ENCODE assay signal across 8 cellular contexts in genomic region chr17:69525920-69526841, GRCh38.
A peak's percentile ranks its signal among the peaks of the same experiment; 100 is the strongest.
DNase-seq lines count a peak whose midpoint lies in the region; ATAC-seq and TF ChIP-seq lines count a peak whose summit lies in the region.

No MANE protein-coding gene starts in this region.

- no peak overlapping the region for H3K4me3 ChIP-seq in coronary artery
- H3K4me3 ChIP-seq in right lobe of liver: no peak overlapping the region
- H3K4me3 ChIP-seq in vagina: no peak overlapping the region

- no peak overlapping the region for H3K27ac ChIP-seq in coronary artery
- no peak overlapping the region for H3K27ac ChIP-seq in right lobe of liver
- H3K27ac ChIP-seq in vagina: no peak overlapping the region

- TF ChIP-seq CTCF in coronary artery (IDR thresholded peaks at IDR 0.05) (peak; percentile 82), right lobe of liver (IDR thresholded peaks at IDR 0.05) (peak; percentile 73 to 87 (median 84)), vagina (IDR thresholded peaks at IDR 0.05) (peak; percentile 38 to 73 (median 64))

- DNase-seq in activated CD4-positive, alpha-beta T cell treated with anti-CD3 and anti-CD28 coated beads for 48 hours: peak; percentile 28
- DNase-seq in activated CD4-positive, alpha-beta T cell treated with anti-CD3 and anti-CD28 coated beads, Interleukin-2, amount 50 U/mL, for 4 hours: no peak
- peak; percentile 45 for DNase-seq in NOMO-1 treated with DMSO at 0.1 percent for 48 hours (lab: John Stamatoyannopoulos, UW; ENCODE audit: unreplicated experiment)
- DNase-seq in coronary artery (ENCODE audit: low spot score): no peak
- DNase-seq in right lobe of liver: no peak
- no peak for DNase-seq in vagina (ENCODE audit: extremely low spot score in 2 of 2)

- H3K27me3 ChIP-seq in right lobe of liver: no peaks in the 10 kb centered on the region
- no peaks in the 10 kb centered on the region for H3K27me3 ChIP-seq in vagina

- ATAC-seq in HG03439 (IDR thresholded peaks at IDR 0.05; ENCODE audit: unreplicated experiment) (peak; percentile 48), right lobe of liver (peak; percentile 73 to 85 (median 81)), GM18498 (IDR thresholded peaks at IDR 0.05; ENCODE audit: unreplicated experiment) (no peak)

- intact Hi-C loops in right lobe of liver (cut with DNase I) (loop anchor here in 1 of 2 donors (10.0 kb wide), 1 partner anchor 171 kb away; no protein-coding TSS in a partner anchor), vagina (cut with DNase I) (loop anchor here (10.0 kb wide), 2 partner anchors 191 to 1029 kb away; no protein-coding TSS in a partner anchor)

- TF ChIP-seq POLR2A in right lobe of liver (IDR thresholded peaks at IDR 0.05) (no peak), vagina (IDR thresholded peaks at IDR 0.05) (no peak)

- no peaks in the 10 kb centered on the region for H3K9me3 ChIP-seq in right lobe of liver
- H3K9me3 ChIP-seq in vagina: no peaks in the 10 kb centered on the region

- H3K4me1 ChIP-seq in right lobe of liver (no peaks in the 10 kb centered on the region), vagina (no peaks in the 10 kb centered on the region)

- WGBS in right lobe of liver (ENCODE audit: insufficient coverage, low coverage, low lambda C conversion rate, missing lambda C conversion rate): 27% methylated on average over 9 of the region's 9 CpGs

- H3K36me3 ChIP-seq in right lobe of liver (peaks cover 0 to 2% (median 0%) of the 10 kb centered on the region in 4 donors), vagina (no peaks in the 10 kb centered on the region)

Comparison
In these comparisons a context has a peak if more than half of its experiments do, and no peak if none do; other contexts are left out.
1. DNase-seq: peak in activated CD4-positive, alpha-beta T cell treated with anti-CD3 and anti-CD28 coated beads for 48 hours (single experiment) and NOMO-1 treated with DMSO at 0.1 percent for 48 hours (single experiment); none in activated CD4-positive, alpha-beta T cell treated with anti-CD3 and anti-CD28 coated beads, Interleukin-2, amount 50 U/mL, for 4 hours (0 of 2), coronary artery (single experiment), right lobe of liver (0 of 3) and vagina (0 of 2).
2. Peak in every context shown above with its lines, with median percentiles within 50 percentile points of each other: CTCF ChIP-seq.